Comparison of ENCODE assay signal across 8 cellular contexts in the genomic region with DNA sequence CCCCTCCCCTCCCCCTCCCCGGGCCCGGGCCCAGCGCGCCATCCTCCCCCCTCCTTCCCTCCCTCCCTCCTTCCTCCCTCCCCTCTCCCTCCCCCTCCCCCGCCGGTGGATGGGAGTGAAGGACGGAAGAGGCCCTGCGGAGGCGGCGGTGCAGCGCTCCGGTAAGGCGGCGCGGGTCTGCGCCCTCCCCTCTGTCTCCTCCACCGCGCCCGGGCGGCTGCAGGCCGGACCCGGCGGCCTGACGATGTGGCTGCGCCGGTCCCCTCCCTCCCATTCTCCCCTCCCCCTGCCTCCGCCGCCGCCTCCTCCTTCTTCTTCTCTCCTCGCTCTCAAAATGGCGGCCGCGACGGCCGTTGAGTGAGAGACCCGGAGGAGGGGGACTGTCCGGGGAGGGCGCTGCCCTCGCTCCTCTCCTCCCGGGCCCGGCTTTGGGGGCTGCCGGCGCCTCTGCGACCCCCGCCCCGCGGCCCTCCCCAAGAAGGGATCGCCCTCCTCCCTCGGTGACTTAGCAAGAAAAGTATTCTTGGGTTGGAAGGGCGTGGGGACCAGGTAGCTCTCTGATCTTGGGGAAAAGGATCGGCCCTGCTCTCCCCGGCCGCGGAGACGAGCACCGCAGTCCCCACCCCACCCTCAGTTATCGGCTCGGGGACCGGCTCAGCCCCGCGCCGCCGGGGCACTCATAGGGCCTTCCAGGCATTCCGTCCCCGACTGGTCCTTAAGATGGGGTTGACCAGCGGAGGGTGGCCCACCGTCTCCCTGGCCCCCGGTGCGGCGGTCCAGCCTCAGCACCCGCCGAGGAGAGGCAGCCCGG. TPM values are rescaled to one million over a fixed set of nuclear protein-coding genes. Genes with fewer than 3 reads are reported as not detected.
DNase-seq lines count a peak whose midpoint lies in the region; ATAC-seq and TF ChIP-seq lines count a peak whose summit lies in the region.

No MANE protein-coding gene starts in this region.

- WGBS in testis, 2 donors = 1 to 3% methylated on average over 13 to 68 of the region's 73 CpGs

- peak overlapping the region; percentile 85 for H3K27ac ChIP-seq in DOHH2 (ENCODE audit: low read depth, low read length)
- peak overlapping the region; percentile 97 for H3K27ac ChIP-seq in SK-N-MC
- H3K27ac ChIP-seq in testis = peak overlapping the region; percentile 99

- no peak for TF ChIP-seq RAD21 in Ishikawa (IDR thresholded peaks at IDR 0.05; ENCODE audit: low read depth)

- ATAC-seq in GM21619 (IDR thresholded peaks at IDR 0.05; ENCODE audit: unreplicated experiment) (peak; percentile 43), omental fat pad (ENCODE audit: low FRiP score) (peak; percentile 87)

- peaks cover 54% of the 10 kb centered on the region for H3K79me2 ChIP-seq in DOHH2 (ENCODE audit: control insufficient read depth, low read length)

- intact Hi-C loops in testis (cut with DNase I; ENCODE audit: low total_unique reads) = no loop called here

- H3F3A ChIP-seq in DOHH2 (ENCODE audit: control insufficient read depth, insufficient read depth) = peaks cover 8% of the 10 kb centered on the region

- H3K9me2 ChIP-seq in DOHH2 (replicated peaks; ENCODE audit: control insufficient read depth, low read length) = no peaks in the 10 kb centered on the region

- peak overlapping the region; percentile 98 for H3K9ac ChIP-seq in SK-N-MC (ENCODE audit: insufficient read length)

- H3K27me3 ChIP-seq in DOHH2 (ENCODE audit: control insufficient read depth, low read length) (no peaks in the 10 kb centered on the region), testis (no peaks in the 10 kb centered on the region)

- no peak for TF ChIP-seq POLR2A in testis (IDR thresholded peaks at IDR 0.05)

- DNase-seq in SK-N-MC (ENCODE audit: low read depth, low spot score) (no peak), globus pallidus (ENCODE audit: low spot score) (peak; percentile 79), omental fat pad (ENCODE audit: low spot score) (peak; percentile 62), testis (peak; percentile 89)
- DNase-seq in activated naive CD4-positive, alpha-beta T cell treated with anti-CD3 and anti-CD28 coated beads, Interleukin-2, amount 50 U/mL, for 16 hours = peak; percentile 84

- no peaks in the 10 kb centered on the region for H3K9me3 ChIP-seq in DOHH2 (ENCODE audit: control insufficient read depth, insufficient read depth, low read length)
- no peaks in the 10 kb centered on the region for H3K9me3 ChIP-seq in SK-N-MC (ENCODE audit: low read depth, low read length)
- no peaks in the 10 kb centered on the region for H3K9me3 ChIP-seq in testis

- no peak; the same call in 1 of the 2 replicates for TF ChIP-seq EP300 in Ishikawa (IDR thresholded peaks at IDR 0.05; ENCODE audit: borderline replicate concordance)

- H3K36me3 ChIP-seq in DOHH2 (ENCODE audit: control insufficient read depth, low read length) (peaks cover 33% of the 10 kb centered on the region), SK-N-MC (ENCODE audit: insufficient read depth, low read length) (peaks cover 5% of the 10 kb centered on the region; the same call in 1 of the 2 replicates), testis (ENCODE audit: low read depth, missing control alignments) (no peaks in the 10 kb centered on the region)

- H3K4me1 ChIP-seq in DOHH2 (ENCODE audit: control insufficient read depth, low read length) (peaks cover 40% of the 10 kb centered on the region), testis (peaks cover 16% of the 10 kb centered on the region)

- H3K4me2 ChIP-seq in DOHH2 (ENCODE audit: low read length) = peak overlapping the region; percentile 80

- H4K20me1 ChIP-seq in DOHH2 (ENCODE audit: control insufficient read depth, insufficient read depth, low read depth, low read length) = peaks cover 19% of the 10 kb centered on the region

- peak overlapping the region; percentile 92 for H3K4me3 ChIP-seq in DOHH2 (ENCODE audit: low read length)
- peak overlapping the region; percentile 88 for H3K4me3 ChIP-seq in SK-N-MC
- peak overlapping the region; percentile 94 to 97 for H3K4me3 ChIP-seq in testis

- TF ChIP-seq CTCF in DOHH2 (IDR thresholded peaks at IDR 0.05; ENCODE audit: low read depth, low read length, poor library complexity, severe bottlenecking) (no peak), omental fat pad (IDR thresholded peaks at IDR 0.05) (no peak), testis (IDR thresholded peaks at IDR 0.05) (no peak)

TF ChIP-seq in Ishikawa, 13 proteins besides CTCF, POLR2A, EP300 and RAD21:
- TF ChIP-seq, protein P1, sequence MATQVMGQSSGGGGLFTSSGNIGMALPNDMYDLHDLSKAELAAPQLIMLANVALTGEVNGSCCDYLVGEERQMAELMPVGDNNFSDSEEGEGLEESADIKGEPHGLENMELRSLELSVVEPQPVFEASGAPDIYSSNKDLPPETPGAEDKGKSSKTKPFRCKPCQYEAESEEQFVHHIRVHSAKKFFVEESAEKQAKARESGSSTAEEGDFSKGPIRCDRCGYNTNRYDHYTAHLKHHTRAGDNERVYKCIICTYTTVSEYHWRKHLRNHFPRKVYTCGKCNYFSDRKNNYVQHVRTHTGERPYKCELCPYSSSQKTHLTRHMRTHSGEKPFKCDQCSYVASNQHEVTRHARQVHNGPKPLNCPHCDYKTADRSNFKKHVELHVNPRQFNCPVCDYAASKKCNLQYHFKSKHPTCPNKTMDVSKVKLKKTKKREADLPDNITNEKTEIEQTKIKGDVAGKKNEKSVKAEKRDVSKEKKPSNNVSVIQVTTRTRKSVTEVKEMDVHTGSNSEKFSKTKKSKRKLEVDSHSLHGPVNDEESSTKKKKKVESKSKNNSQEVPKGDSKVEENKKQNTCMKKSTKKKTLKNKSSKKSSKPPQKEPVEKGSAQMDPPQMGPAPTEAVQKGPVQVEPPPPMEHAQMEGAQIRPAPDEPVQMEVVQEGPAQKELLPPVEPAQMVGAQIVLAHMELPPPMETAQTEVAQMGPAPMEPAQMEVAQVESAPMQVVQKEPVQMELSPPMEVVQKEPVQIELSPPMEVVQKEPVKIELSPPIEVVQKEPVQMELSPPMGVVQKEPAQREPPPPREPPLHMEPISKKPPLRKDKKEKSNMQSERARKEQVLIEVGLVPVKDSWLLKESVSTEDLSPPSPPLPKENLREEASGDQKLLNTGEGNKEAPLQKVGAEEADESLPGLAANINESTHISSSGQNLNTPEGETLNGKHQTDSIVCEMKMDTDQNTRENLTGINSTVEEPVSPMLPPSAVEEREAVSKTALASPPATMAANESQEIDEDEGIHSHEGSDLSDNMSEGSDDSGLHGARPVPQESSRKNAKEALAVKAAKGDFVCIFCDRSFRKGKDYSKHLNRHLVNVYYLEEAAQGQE (IDR thresholded peaks at IDR 0.05; ENCODE audit: low read depth) = no peak
- TF ChIP-seq NFIC (IDR thresholded peaks at IDR 0.05) (no peak), YY1 (IDR thresholded peaks at IDR 0.05; ENCODE audit: low read depth) (peak; percentile 91), TCF12 (IDR thresholded peaks at IDR 0.05; ENCODE audit: low read depth) (0 out of 2 replicates have a peak, but pooled peaks have one; percentile 45), TAF1 (IDR thresholded peaks at IDR 0.05; ENCODE audit: low read depth) (peak; percentile 94), ZBTB7A (IDR thresholded peaks at IDR 0.05; ENCODE audit: low read depth) (0 out of 2 replicates have a peak, but pooled peaks have one; percentile 30), EGR1 (IDR thresholded peaks at IDR 0.05) (peak; percentile 41; the same call in 1 of the 2 replicates), USF1 (IDR thresholded peaks at IDR 0.05) (no peak), CEBPB (IDR thresholded peaks at IDR 0.05) (no peak), CREB1 (IDR thresholded peaks at IDR 0.05; ENCODE audit: low read depth) (no peak)
TF ChIP-seq in Ishikawa: peak in this region for 5.

RNA-seq across cellular contexts. Expression of gene PAFAH1B1, which starts 0.6 kb away (rescaled TPM):
- total RNA-seq in omental fat pad = 100 to 1,000 TPM in 2 of 4 donors, 10 to 100 TPM in 2; 82.8 to 109 (median 95.2) TPM
- 100 to 1,000 TPM; 157 to 225 TPM for total RNA-seq in testis
- 597 TPM for polyA plus RNA-seq in testis (ENCODE audit: insufficient read depth, low read depth, low replicate concordance)
